ENCODE assay signal across 15 cellular contexts in genomic region chr15:65633752-65634151, GRCh38. TPM values are rescaled to one million over a fixed set of nuclear protein-coding genes. Genes with fewer than 3 reads are reported as not detected.
DNase-seq lines count a peak whose midpoint lies in the region; ATAC-seq and TF ChIP-seq lines count a peak whose summit lies in the region.
"Had no signal": no experiment of that assay in that cellular context is flagged by ENCODE, and none has a peak within 500 bp of the region (broad histone marks: within the 10 kb centered on the region; RNA-seq: fewer than 3 reads in every experiment).

No MANE protein-coding gene starts in this region.

- no peaks in the 10 kb centered on the region for H3K27me3 ChIP-seq in KMS-11 (ENCODE audit: insufficient read depth, low read depth)

- H4K20me1 ChIP-seq in KMS-11 (ENCODE audit: insufficient read depth): no peaks in the 10 kb centered on the region

- no peak overlapping the region for H3K4me3 ChIP-seq in KMS-11 (IDR thresholded peaks at IDR 0.05; ENCODE audit: insufficient read depth, low read depth, low read length)
- H3K4me3 ChIP-seq: HAP-1 had no signal

- peaks cover 20% of the 10 kb centered on the region for H3K4me1 Mint-ChIP-seq in activated naive CD8-positive, alpha-beta T cell treated with anti-CD3 and anti-CD28 coated beads for 36 hours
- H3K4me1 Mint-ChIP-seq in activated naive CD8-positive, alpha-beta T cell treated with anti-CD3 and anti-CD28 coated beads, Interleukin-2, amount 50 U/mL, for 24 hours: peaks cover 29% of the 10 kb centered on the region
- H3K4me1 Mint-ChIP-seq in central memory CD8-positive, alpha-beta T cell: peaks cover 35% of the 10 kb centered on the region

- no peak overlapping the region for H3K4me3 Mint-ChIP-seq in activated naive CD8-positive, alpha-beta T cell treated with anti-CD3 and anti-CD28 coated beads for 36 hours
- no peak overlapping the region for H3K4me3 Mint-ChIP-seq in activated naive CD8-positive, alpha-beta T cell treated with anti-CD3 and anti-CD28 coated beads, Interleukin-2, amount 50 U/mL, for 24 hours
- no peak overlapping the region for H3K4me3 Mint-ChIP-seq in central memory CD8-positive, alpha-beta T cell
- H3K4me3 Mint-ChIP-seq: B cell; CD4-positive, alpha-beta T cell; HFFc6 had no signal

- no peak for DNase-seq in activated naive CD8-positive, alpha-beta T cell treated with anti-CD3 and anti-CD28 coated beads for 36 hours
- DNase-seq in activated naive CD8-positive, alpha-beta T cell treated with anti-CD3 and anti-CD28 coated beads, Interleukin-2, amount 50 U/mL, for 24 hours: no peak
- no peak for DNase-seq in central memory CD8-positive, alpha-beta T cell (ENCODE audit: low spot score in 2 of 2)
- no peak for DNase-seq in SKM-1 (lab: John Stamatoyannopoulos, UW; ENCODE audit: unreplicated experiment)
- DNase-seq in sciatic nerve (ENCODE audit: low spot score): no peak
- DNase-seq in amniotic stem cell (lab: John Stamatoyannopoulos, UW): no peak
- DNase-seq: C1 segment of cervical spinal cord; Calu3; CD4-positive, alpha-beta T cell; DMS 273 treated with DMSO at 0.1 percent for 48 hours; HFFc6 had no signal

- peak overlapping the region; percentile 6; the same call in 1 of the 2 replicates for H2AFZ ChIP-seq in KMS-11 (ENCODE audit: low read depth)

- no peaks in the 10 kb centered on the region for H3K27me3 Mint-ChIP-seq in activated naive CD8-positive, alpha-beta T cell treated with anti-CD3 and anti-CD28 coated beads for 36 hours
- no peaks in the 10 kb centered on the region for H3K27me3 Mint-ChIP-seq in activated naive CD8-positive, alpha-beta T cell treated with anti-CD3 and anti-CD28 coated beads, Interleukin-2, amount 50 U/mL, for 24 hours
- no peaks in the 10 kb centered on the region for H3K27me3 Mint-ChIP-seq in central memory CD8-positive, alpha-beta T cell
- H3K27me3 Mint-ChIP-seq: B cell; CD4-positive, alpha-beta T cell had no signal

- H3K4me2 ChIP-seq in KMS-11: peak overlapping the region; percentile 64

- no peaks in the 10 kb centered on the region for H3K79me2 ChIP-seq in KMS-11 (ENCODE audit: insufficient read depth, low read depth)

- no peaks in the 10 kb centered on the region for H3K36me3 ChIP-seq in KMS-11 (ENCODE audit: insufficient read depth)
- H3K36me3 ChIP-seq: HAP-1 had no signal

- intact Hi-C loops in sciatic nerve (cut with DNase I): no loop called here

- H3K9me3 Mint-ChIP-seq in activated naive CD8-positive, alpha-beta T cell treated with anti-CD3 and anti-CD28 coated beads for 36 hours: no peaks in the 10 kb centered on the region
- H3K9me3 Mint-ChIP-seq in activated naive CD8-positive, alpha-beta T cell treated with anti-CD3 and anti-CD28 coated beads, Interleukin-2, amount 50 U/mL, for 24 hours: no peaks in the 10 kb centered on the region
- H3K9me3 Mint-ChIP-seq in central memory CD8-positive, alpha-beta T cell: no peaks in the 10 kb centered on the region
- H3K9me3 Mint-ChIP-seq: CD4-positive, alpha-beta T cell; HFFc6 had no signal

- peaks cover 72% of the 10 kb centered on the region for H3K4me1 ChIP-seq in KMS-11 (ENCODE audit: low read depth, poor library complexity, severe bottlenecking)
- H3K4me1 ChIP-seq: HAP-1 had no signal

- no peaks in the 10 kb centered on the region for H3K36me3 Mint-ChIP-seq in activated naive CD8-positive, alpha-beta T cell treated with anti-CD3 and anti-CD28 coated beads for 36 hours
- no peaks in the 10 kb centered on the region for H3K36me3 Mint-ChIP-seq in activated naive CD8-positive, alpha-beta T cell treated with anti-CD3 and anti-CD28 coated beads, Interleukin-2, amount 50 U/mL, for 24 hours (ENCODE audit: low read depth)
- H3K36me3 Mint-ChIP-seq in central memory CD8-positive, alpha-beta T cell (ENCODE audit: insufficient read depth): peaks cover 4% of the 10 kb centered on the region

- ATAC-seq in activated naive CD8-positive, alpha-beta T cell treated with anti-CD3 and anti-CD28 coated beads, Interleukin-2, amount 50 U/mL, for 24 hours: no peak
- ATAC-seq in central memory CD8-positive, alpha-beta T cell (replicated peaks; ENCODE audit: extremely low read depth, poor library complexity, severe bottlenecking): no peak
- no peak for ATAC-seq in sciatic nerve
- ATAC-seq: HepG2 had no signal

- no peak for TF ChIP-seq CTCF in KMS-11 (conservative IDR thresholded peaks at IDR 0.05; ENCODE audit: low read depth, low read length)

- H3K27ac Mint-ChIP-seq in activated naive CD8-positive, alpha-beta T cell treated with anti-CD3 and anti-CD28 coated beads for 36 hours: peak overlapping the region; percentile 23
- no peak overlapping the region for H3K27ac Mint-ChIP-seq in activated naive CD8-positive, alpha-beta T cell treated with anti-CD3 and anti-CD28 coated beads, Interleukin-2, amount 50 U/mL, for 24 hours
- H3K27ac Mint-ChIP-seq in central memory CD8-positive, alpha-beta T cell (ENCODE audit: low read depth): peak overlapping the region; percentile 54
- H3K27ac Mint-ChIP-seq: B cell; CD4-positive, alpha-beta T cell; HFFc6 had no signal

- peak overlapping the region; percentile 65 for H3K27ac ChIP-seq in KMS-11

- H3K9ac ChIP-seq in KMS-11: peak overlapping the region; percentile 10; the same call in 1 of the 2 replicates

RNA-seq across cellular contexts. Expression of gene SLC24A1, which starts 12.0 kb away (rescaled TPM):
- 1 to 10 TPM; 6.6 to 7.6 TPM for total RNA-seq in activated naive CD8-positive, alpha-beta T cell treated with anti-CD3 and anti-CD28 coated beads for 36 hours
- 12.4 TPM for total RNA-seq in sciatic nerve

RNA-seq across cellular contexts. Expression of gene INTS14, which starts 22.8 kb away (rescaled TPM):
- 10 to 100 TPM; 62.1 to 66.9 TPM for total RNA-seq in activated naive CD8-positive, alpha-beta T cell treated with anti-CD3 and anti-CD28 coated beads for 36 hours
- total RNA-seq in sciatic nerve: 24.4 TPM
